13 cellular contexts compared by ENCODE assay signal in the genomic region with DNA sequence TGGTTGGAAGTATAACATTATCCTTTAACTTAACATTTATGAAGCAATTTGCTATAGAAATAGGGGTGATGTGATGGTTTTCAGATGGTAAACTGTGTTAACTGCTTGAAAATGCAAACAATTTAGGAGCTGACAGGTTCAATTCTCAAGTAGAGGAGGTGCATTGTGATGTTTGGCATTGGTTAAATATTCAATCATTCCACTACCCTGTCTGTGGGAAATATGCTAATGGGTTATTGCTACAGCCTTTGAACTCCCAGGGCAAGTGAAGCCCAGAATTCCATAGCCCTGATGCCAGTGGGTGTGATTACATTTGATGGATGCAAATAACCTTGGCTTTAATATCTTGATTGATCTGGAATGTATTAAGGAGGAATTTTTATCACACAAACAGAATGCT.
A peak's percentile ranks its signal among the peaks of the same experiment; 100 is the strongest.
DNase-seq lines count a peak whose midpoint lies in the region; ATAC-seq and TF ChIP-seq lines count a peak whose summit lies in the region.
"Had no signal": no experiment of that assay in that cellular context is flagged by ENCODE, and none has a peak within 500 bp of the region (broad histone marks: within the 10 kb centered on the region; RNA-seq: fewer than 3 reads in every experiment).

No MANE protein-coding gene starts in this region.

- H3K36me3 ChIP-seq in HEK293 (ENCODE audit: control insufficient read depth in 2 of 2, insufficient read depth in 1 of 2, low read length in 2 of 2) (no peaks in the 10 kb centered on the region), iPS-18a (ENCODE audit: control insufficient read depth, low read depth, low read length) (no peaks in the 10 kb centered on the region), smooth muscle cell (ENCODE audit: low read depth) (no peaks in the 10 kb centered on the region), PC-9 (ENCODE audit: low read depth) (no peaks in the 10 kb centered on the region)

- H3K4me2 ChIP-seq in smooth muscle cell = peak overlapping the region; percentile 72
- H3K4me2 ChIP-seq in PC-9 = no peak overlapping the region

- H3K4me1 ChIP-seq in HEK293 (ENCODE audit: control insufficient read depth, insufficient read depth, low read length) (peaks cover 7% of the 10 kb centered on the region), iPS-18a (ENCODE audit: control insufficient read depth, low read depth, low read length) (peaks cover 40% of the 10 kb centered on the region), smooth muscle cell (ENCODE audit: low read depth) (peaks cover 6% of the 10 kb centered on the region), PC-9 (replicated peaks; ENCODE audit: insufficient read depth) (no peaks in the 10 kb centered on the region; the same call in 1 of the 2 replicates)
- H3K4me1 ChIP-seq: parathyroid adenoma had no signal

- H3F3A ChIP-seq in smooth muscle cell (ENCODE audit: low read depth) = peaks cover 2% of the 10 kb centered on the region
- no peaks in the 10 kb centered on the region for H3F3A ChIP-seq in PC-9 (ENCODE audit: insufficient read depth, low read depth)

- CTCF ChIA-PET in HEK293 (lab: Yijun Ruan, JAX) (interaction anchor here (0.6 kb wide), 2 partner anchors 25 to 111 kb away, joined by 4 to 5 read pairs; no protein-coding TSS in a partner anchor), PC-9 (lab: Charles Lee) (no interaction called here)

- POLR2A ChIA-PET in HEK293 (lab: Yijun Ruan, JAX) = interaction anchor here (0.6 kb wide), 1 partner anchor 1273 kb away, joined by 3 read pairs; no protein-coding TSS in a partner anchor
- POLR2A ChIA-PET in PC-9 (lab: Charles Lee; ENCODE audit: unreplicated experiment) = no interaction called here

- H3K9me2 ChIP-seq in PC-9 (ENCODE audit: insufficient read depth) = no peaks in the 10 kb centered on the region

- TF ChIP-seq CTCF in HEK293 (tag by site-specific recombination; IDR thresholded peaks at IDR 0.05) (no peak), smooth muscle cell (IDR thresholded peaks at IDR 0.05; ENCODE audit: borderline replicate concordance, insufficient read depth, poor library complexity, severe bottlenecking) (no peak), PC-9 (conservative IDR thresholded peaks at IDR 0.05) (no peak)

- BruUV-seq in PC-9 (replicated peaks; lab: Mats Ljungman, UMichigan) = no TSS peak

- no peaks in the 10 kb centered on the region for H3K27me3 ChIP-seq in iPS-18a (ENCODE audit: control insufficient read depth, insufficient read depth, low read length)
- no peaks in the 10 kb centered on the region for H3K27me3 ChIP-seq in smooth muscle cell (ENCODE audit: low read depth)
- no peaks in the 10 kb centered on the region for H3K27me3 ChIP-seq in PC-9 (ENCODE audit: insufficient read depth, low read depth)

- in situ Hi-C loops in KBM-7 (cut with MboI; ENCODE audit: low pct_unique_long_range_greater_than_20kb, low sequenced_read_pairs) = no loop called here

- ATAC-seq in GM21717 (IDR thresholded peaks at IDR 0.05; ENCODE audit: unreplicated experiment) = no peak
- ATAC-seq: HCT116 had no signal

- no peak overlapping the region for H3K4me3 ChIP-seq in HEK293 (ENCODE audit: low read depth, low read length)
- peak overlapping the region; percentile 31 for H3K4me3 ChIP-seq in iPS-18a (ENCODE audit: low read length)
- H3K4me3 ChIP-seq in smooth muscle cell = peak overlapping the region; percentile 20
- no peak overlapping the region for H3K4me3 ChIP-seq in PC-9
- H3K4me3 ChIP-seq: lung had no signal

- H3K9me3 ChIP-seq in HEK293 (ENCODE audit: control insufficient read depth, insufficient read depth, low read depth, low read length) = no peaks in the 10 kb centered on the region
- no peaks in the 10 kb centered on the region for H3K9me3 ChIP-seq in iPS-18a (ENCODE audit: control insufficient read depth, low read depth, low read length)
- no peaks in the 10 kb centered on the region for H3K9me3 ChIP-seq in smooth muscle cell (replicated peaks; ENCODE audit: low read depth)
- H3K9me3 ChIP-seq in PC-9 (ENCODE audit: insufficient read depth, low read depth) = no peaks in the 10 kb centered on the region

- H4K20me1 ChIP-seq in smooth muscle cell (ENCODE audit: low read depth) = no peaks in the 10 kb centered on the region
- H4K20me1 ChIP-seq in PC-9 (ENCODE audit: insufficient read depth) = no peaks in the 10 kb centered on the region

- DNase-seq in astrocyte of the hippocampus (ENCODE audit: low read depth, low spot score) (peak; percentile 80), smooth muscle cell (lab: John Stamatoyannopoulos, UW; ENCODE audit: unreplicated experiment) (no peak), NCI-H1436 (lab: John Stamatoyannopoulos, UW) (no peak), KBM-7 (no peak), PC-9 (no peak)
- DNase-seq: activated CD4-positive, alpha-beta T cell treated with anti-CD3 and anti-CD28 coated beads, Interleukin-2, amount 10 ng/mL, durations not matched to agents 7 days and 5 days; T-helper 1 cell had no signal

- H3K9ac ChIP-seq in iPS-18a (ENCODE audit: low read length) (no peak overlapping the region), smooth muscle cell (ENCODE audit: low read depth) (peak overlapping the region; percentile 21)
- H3K9ac ChIP-seq: parathyroid adenoma had no signal

- intact Hi-C loops in PC-9 (cut with micrococcal nuclease; ENCODE audit: unreplicated experiment) = no loop called here

- H2AFZ ChIP-seq in smooth muscle cell (ENCODE audit: low read depth) (peak overlapping the region; percentile 79), PC-9 (no peak overlapping the region)
- H2AFZ ChIP-seq: parathyroid adenoma had no signal

- H3K27ac ChIP-seq in HEK293 (ENCODE audit: extremely low read depth, low read depth, low read length) (no peak overlapping the region), iPS-18a (ENCODE audit: low read length) (peak overlapping the region; percentile 39), smooth muscle cell (ENCODE audit: low read depth) (peak overlapping the region; percentile 89), PC-9 (no peak overlapping the region)
- H3K27ac ChIP-seq: parathyroid adenoma had no signal

- H3K79me2 ChIP-seq in smooth muscle cell (ENCODE audit: low read depth) = no peaks in the 10 kb centered on the region
- H3K79me2 ChIP-seq in PC-9 (ENCODE audit: low read depth) = no peaks in the 10 kb centered on the region
- H3K79me2 ChIP-seq: parathyroid adenoma had no signal

TF ChIP-seq in HEK293, 187 proteins besides CTCF, POLR2A, EP300 and RAD21:
- TF ChIP-seq GLIS2 (tag by site-specific recombination; IDR thresholded peaks at IDR 0.05) (no peak), RBAK (tag by site-specific recombination; IDR thresholded peaks at IDR 0.05) (no peak), WT1 (tag by site-specific recombination; IDR thresholded peaks at IDR 0.05) (0 out of 2 replicates have a peak, but pooled peaks have one; percentile 11)
- TF ChIP-seq, protein P1, sequence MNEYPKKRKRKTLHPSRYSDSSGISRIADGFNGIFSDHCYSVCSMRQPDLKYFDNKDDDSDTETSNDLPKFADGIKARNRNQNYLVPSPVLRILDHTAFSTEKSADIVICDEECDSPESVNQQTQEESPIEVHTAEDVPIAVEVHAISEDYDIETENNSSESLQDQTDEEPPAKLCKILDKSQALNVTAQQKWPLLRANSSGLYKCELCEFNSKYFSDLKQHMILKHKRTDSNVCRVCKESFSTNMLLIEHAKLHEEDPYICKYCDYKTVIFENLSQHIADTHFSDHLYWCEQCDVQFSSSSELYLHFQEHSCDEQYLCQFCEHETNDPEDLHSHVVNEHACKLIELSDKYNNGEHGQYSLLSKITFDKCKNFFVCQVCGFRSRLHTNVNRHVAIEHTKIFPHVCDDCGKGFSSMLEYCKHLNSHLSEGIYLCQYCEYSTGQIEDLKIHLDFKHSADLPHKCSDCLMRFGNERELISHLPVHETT (tag by site-specific recombination; IDR thresholded peaks at IDR 0.05) = peak; percentile 22; the same call in 1 of the 2 replicates

Comparison
In these comparisons a context has a peak if more than half of its experiments do, and no peak if none do; other contexts are left out.
1. H3K27ac ChIP-seq: peak in iPS-18a (single experiment) and smooth muscle cell (single experiment); none in HEK293 (single experiment) and PC-9 (single experiment).
2. H3K4me3 ChIP-seq: peak in iPS-18a (single experiment) and smooth muscle cell (single experiment); none in HEK293 (single experiment) and PC-9 (single experiment).